In the genomic region with DNA sequence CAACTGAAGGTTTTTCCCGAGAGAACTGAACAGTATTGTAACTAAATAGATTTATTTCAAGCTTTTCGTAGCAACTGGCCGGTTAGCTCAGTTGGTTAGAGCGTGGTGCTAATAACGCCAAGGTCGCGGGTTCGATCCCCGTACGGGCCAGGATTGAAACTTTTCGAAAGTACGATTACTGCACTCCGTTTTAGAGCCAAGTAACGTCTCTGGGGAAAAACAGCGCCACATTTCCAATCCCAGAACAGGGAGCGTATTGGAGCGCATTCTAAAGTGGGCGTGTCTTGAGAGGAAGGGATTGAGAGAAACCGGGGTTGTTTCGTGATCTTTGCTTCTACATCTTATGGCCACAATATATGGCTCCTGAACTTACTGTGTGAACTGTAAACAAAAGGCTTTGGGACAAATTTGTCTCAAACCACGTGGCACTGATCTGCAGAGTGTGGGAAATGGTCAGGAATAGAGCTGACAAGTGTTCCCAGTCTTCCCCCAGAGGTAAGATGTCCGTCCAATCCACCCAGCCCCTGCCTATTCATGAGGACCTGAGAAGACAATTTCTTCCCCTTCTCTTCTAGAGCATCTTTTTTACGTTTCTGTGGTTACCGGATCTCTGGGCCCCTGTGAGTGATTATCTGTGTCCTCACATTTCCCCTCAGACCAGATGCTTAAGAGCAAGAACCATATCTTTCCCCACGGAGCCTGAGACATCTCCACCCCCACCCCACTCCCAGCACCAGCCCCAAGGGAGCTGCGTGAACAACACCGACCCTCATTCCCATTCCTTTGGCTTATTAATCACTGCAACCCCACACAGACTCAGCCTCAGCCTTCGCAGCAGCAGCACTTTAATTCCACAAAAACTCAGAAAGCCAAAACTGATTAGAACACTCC, we compare ENCODE assay signal across 1 cellular context.
A peak's percentile ranks its signal among the peaks of the same experiment; 100 is the strongest.
TF ChIP-seq lines count a peak whose summit lies in the region.

No MANE protein-coding gene starts in this region.

TF ChIP-seq in WTC11, 78 proteins besides CTCF, POLR2A, EP300 and RAD21 (continued from another document):
- TF ChIP-seq CBFB (CRISPR knock-in tag; IDR thresholded peaks at IDR 0.05; ENCODE audit: low read depth): no peak
- TF ChIP-seq ZNF219 (CRISPR knock-in tag; IDR thresholded peaks at IDR 0.05; ENCODE audit: borderline replicate concordance): no peak
- TF ChIP-seq, protein P1, sequence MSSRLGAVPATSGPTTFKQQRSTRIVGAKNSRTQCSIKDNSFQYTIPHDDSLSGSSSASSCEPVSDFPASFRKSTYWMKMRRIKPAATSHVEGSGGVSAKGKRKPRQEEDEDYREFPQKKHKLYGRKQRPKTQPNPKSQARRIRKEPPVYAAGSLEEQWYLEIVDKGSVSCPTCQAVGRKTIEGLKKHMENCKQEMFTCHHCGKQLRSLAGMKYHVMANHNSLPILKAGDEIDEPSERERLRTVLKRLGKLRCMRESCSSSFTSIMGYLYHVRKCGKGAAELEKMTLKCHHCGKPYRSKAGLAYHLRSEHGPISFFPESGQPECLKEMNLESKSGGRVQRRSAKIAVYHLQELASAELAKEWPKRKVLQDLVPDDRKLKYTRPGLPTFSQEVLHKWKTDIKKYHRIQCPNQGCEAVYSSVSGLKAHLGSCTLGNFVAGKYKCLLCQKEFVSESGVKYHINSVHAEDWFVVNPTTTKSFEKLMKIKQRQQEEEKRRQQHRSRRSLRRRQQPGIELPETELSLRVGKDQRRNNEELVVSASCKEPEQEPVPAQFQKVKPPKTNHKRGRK (CRISPR knock-in tag; IDR thresholded peaks at IDR 0.05; ENCODE audit: borderline replicate concordance): no peak
- TF ChIP-seq, protein P2, sequence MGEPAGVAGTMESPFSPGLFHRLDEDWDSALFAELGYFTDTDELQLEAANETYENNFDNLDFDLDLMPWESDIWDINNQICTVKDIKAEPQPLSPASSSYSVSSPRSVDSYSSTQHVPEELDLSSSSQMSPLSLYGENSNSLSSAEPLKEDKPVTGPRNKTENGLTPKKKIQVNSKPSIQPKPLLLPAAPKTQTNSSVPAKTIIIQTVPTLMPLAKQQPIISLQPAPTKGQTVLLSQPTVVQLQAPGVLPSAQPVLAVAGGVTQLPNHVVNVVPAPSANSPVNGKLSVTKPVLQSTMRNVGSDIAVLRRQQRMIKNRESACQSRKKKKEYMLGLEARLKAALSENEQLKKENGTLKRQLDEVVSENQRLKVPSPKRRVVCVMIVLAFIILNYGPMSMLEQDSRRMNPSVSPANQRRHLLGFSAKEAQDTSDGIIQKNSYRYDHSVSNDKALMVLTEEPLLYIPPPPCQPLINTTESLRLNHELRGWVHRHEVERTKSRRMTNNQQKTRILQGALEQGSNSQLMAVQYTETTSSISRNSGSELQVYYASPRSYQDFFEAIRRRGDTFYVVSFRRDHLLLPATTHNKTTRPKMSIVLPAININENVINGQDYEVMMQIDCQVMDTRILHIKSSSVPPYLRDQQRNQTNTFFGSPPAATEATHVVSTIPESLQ (CRISPR knock-in tag; IDR thresholded peaks at IDR 0.05): no peak
- TF ChIP-seq ZNF317 (CRISPR knock-in tag; IDR thresholded peaks at IDR 0.05; ENCODE audit: borderline replicate concordance, low read depth): no peak
- no peak for TF ChIP-seq RELA (CRISPR knock-in tag; IDR thresholded peaks at IDR 0.05; ENCODE audit: borderline replicate concordance)
- TF ChIP-seq NFE2L1 (CRISPR knock-in tag; IDR thresholded peaks at IDR 0.05): no peak
- TF ChIP-seq NR2C2 (CRISPR knock-in tag; IDR thresholded peaks at IDR 0.05): no peak
- no peak for TF ChIP-seq NFYB (CRISPR knock-in tag; conservative IDR thresholded peaks at IDR 0.05; ENCODE audit: low read depth)
- no peak for TF ChIP-seq ZNF416 (CRISPR knock-in tag; IDR thresholded peaks at IDR 0.05)
- TF ChIP-seq SP1 (CRISPR knock-in tag; conservative IDR thresholded peaks at IDR 0.05): peak; percentile 15; the same call in 1 of the 2 replicates
- TF ChIP-seq, protein P3, sequence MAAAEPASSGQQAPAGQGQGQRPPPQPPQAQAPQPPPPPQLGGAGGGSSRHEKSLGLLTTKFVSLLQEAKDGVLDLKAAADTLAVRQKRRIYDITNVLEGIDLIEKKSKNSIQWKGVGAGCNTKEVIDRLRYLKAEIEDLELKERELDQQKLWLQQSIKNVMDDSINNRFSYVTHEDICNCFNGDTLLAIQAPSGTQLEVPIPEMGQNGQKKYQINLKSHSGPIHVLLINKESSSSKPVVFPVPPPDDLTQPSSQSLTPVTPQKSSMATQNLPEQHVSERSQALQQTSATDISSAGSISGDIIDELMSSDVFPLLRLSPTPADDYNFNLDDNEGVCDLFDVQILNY (CRISPR knock-in tag; IDR thresholded peaks at IDR 0.05): no peak
- peak; percentile 82; the same call in 1 of the 2 replicates for TF ChIP-seq EMX1 (CRISPR knock-in tag; IDR thresholded peaks at IDR 0.05)
- TF ChIP-seq HMGA2 (CRISPR knock-in tag; IDR thresholded peaks at IDR 0.05): no peak
- TF ChIP-seq OVOL2 (CRISPR knock-in tag; IDR thresholded peaks at IDR 0.05; ENCODE audit: borderline replicate concordance): no peak; the same call in 1 of the 2 replicates
- TF ChIP-seq MYBL2 (CRISPR knock-in tag; IDR thresholded peaks at IDR 0.05): no peak
- TF ChIP-seq ZNF263 (CRISPR knock-in tag; IDR thresholded peaks at IDR 0.05; ENCODE audit: low read depth): no peak
- TF ChIP-seq GTF2I (CRISPR knock-in tag; conservative IDR thresholded peaks at IDR 0.05): no peak
- TF ChIP-seq, protein P4, sequence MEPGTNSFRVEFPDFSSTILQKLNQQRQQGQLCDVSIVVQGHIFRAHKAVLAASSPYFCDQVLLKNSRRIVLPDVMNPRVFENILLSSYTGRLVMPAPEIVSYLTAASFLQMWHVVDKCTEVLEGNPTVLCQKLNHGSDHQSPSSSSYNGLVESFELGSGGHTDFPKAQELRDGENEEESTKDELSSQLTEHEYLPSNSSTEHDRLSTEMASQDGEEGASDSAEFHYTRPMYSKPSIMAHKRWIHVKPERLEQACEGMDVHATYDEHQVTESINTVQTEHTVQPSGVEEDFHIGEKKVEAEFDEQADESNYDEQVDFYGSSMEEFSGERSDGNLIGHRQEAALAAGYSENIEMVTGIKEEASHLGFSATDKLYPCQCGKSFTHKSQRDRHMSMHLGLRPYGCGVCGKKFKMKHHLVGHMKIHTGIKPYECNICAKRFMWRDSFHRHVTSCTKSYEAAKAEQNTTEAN (CRISPR knock-in tag; IDR thresholded peaks at IDR 0.05): no peak
- TF ChIP-seq SOX15 (CRISPR knock-in tag; IDR thresholded peaks at IDR 0.05): no peak
- no peak for TF ChIP-seq IRF2 (CRISPR knock-in tag; IDR thresholded peaks at IDR 0.05; ENCODE audit: borderline replicate concordance, low read depth)
- TF ChIP-seq, protein P5, sequence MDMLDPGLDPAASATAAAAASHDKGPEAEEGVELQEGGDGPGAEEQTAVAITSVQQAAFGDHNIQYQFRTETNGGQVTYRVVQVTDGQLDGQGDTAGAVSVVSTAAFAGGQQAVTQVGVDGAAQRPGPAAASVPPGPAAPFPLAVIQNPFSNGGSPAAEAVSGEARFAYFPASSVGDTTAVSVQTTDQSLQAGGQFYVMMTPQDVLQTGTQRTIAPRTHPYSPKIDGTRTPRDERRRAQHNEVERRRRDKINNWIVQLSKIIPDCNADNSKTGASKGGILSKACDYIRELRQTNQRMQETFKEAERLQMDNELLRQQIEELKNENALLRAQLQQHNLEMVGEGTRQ (CRISPR knock-in tag; IDR thresholded peaks at IDR 0.05): peak; percentile 33; the same call in 1 of the 2 replicates
- TF ChIP-seq, protein P6, sequence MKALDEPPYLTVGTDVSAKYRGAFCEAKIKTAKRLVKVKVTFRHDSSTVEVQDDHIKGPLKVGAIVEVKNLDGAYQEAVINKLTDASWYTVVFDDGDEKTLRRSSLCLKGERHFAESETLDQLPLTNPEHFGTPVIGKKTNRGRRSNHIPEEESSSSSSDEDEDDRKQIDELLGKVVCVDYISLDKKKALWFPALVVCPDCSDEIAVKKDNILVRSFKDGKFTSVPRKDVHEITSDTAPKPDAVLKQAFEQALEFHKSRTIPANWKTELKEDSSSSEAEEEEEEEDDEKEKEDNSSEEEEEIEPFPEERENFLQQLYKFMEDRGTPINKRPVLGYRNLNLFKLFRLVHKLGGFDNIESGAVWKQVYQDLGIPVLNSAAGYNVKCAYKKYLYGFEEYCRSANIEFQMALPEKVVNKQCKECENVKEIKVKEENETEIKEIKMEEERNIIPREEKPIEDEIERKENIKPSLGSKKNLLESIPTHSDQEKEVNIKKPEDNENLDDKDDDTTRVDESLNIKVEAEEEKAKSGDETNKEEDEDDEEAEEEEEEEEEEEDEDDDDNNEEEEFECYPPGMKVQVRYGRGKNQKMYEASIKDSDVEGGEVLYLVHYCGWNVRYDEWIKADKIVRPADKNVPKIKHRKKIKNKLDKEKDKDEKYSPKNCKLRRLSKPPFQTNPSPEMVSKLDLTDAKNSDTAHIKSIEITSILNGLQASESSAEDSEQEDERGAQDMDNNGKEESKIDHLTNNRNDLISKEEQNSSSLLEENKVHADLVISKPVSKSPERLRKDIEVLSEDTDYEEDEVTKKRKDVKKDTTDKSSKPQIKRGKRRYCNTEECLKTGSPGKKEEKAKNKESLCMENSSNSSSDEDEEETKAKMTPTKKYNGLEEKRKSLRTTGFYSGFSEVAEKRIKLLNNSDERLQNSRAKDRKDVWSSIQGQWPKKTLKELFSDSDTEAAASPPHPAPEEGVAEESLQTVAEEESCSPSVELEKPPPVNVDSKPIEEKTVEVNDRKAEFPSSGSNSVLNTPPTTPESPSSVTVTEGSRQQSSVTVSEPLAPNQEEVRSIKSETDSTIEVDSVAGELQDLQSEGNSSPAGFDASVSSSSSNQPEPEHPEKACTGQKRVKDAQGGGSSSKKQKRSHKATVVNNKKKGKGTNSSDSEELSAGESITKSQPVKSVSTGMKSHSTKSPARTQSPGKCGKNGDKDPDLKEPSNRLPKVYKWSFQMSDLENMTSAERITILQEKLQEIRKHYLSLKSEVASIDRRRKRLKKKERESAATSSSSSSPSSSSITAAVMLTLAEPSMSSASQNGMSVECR (CRISPR knock-in tag; IDR thresholded peaks at IDR 0.05; ENCODE audit: borderline replicate concordance): 0 out of 2 replicates have a peak, but pooled peaks have one; percentile 41
- no peak for TF ChIP-seq CREB1 (CRISPR knock-in tag; IDR thresholded peaks at IDR 0.05)
- no peak for TF ChIP-seq KAT7 (CRISPR knock-in tag; IDR thresholded peaks at IDR 0.05; ENCODE audit: borderline replicate concordance)
- TF ChIP-seq, protein P7, sequence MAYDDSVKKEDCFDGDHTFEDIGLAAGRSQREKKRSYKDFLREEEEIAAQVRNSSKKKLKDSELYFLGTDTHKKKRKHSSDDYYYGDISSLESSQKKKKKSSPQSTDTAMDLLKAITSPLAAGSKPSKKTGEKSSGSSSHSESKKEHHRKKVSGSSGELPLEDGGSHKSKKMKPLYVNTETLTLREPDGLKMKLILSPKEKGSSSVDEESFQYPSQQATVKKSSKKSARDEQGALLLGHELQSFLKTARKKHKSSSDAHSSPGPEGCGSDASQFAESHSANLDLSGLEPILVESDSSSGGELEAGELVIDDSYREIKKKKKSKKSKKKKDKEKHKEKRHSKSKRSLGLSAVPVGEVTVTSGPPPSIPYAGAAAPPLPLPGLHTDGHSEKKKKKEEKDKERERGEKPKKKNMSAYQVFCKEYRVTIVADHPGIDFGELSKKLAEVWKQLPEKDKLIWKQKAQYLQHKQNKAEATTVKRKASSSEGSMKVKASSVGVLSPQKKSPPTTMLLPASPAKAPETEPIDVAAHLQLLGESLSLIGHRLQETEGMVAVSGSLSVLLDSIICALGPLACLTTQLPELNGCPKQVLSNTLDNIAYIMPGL (CRISPR knock-in tag; IDR thresholded peaks at IDR 0.05): peak; percentile 88; the same call in 1 of the 2 replicates
